In the genomic region with DNA sequence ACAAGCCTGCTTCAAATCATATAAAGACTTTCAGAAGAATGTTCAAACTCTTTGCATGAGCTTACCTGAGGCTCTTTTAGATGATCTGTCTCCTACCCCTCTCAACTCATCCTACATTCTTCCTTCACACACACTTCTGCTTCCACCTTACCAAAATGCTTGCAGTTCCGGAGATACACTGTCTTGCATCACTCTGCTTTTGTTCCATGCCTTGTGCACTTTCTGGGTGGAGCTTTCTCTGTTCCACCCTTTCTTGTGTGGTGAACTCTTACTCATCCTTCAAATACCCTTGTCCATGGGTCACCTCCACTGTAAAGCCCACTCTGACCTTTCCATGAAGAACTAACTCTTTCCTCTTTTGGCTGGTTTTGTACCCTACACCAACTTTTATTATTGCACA, we compare ENCODE assay signal across 22 cellular contexts. TPM values are rescaled to one million over a fixed set of nuclear protein-coding genes. Genes with fewer than 3 reads are reported as not detected.
DNase-seq lines count a peak whose midpoint lies in the region; ATAC-seq, FAIRE-seq and TF ChIP-seq lines count a peak whose summit lies in the region.
"Had no signal": no experiment of that assay in that cellular context is flagged by ENCODE, and none has a peak within 500 bp of the region (broad histone marks: within the 10 kb centered on the region; RNA-seq: fewer than 3 reads in every experiment).

No MANE protein-coding gene starts in this region.

- CTCF ChIA-PET in HepG2 (lab: Yijun Ruan, JAX; ENCODE audit: low intra/inter-chr PET ratio, low total read pairs) = no interaction called here
- CTCF ChIA-PET in PC-3 (lab: Charles Lee) = no interaction called here
- CTCF ChIA-PET in mammary epithelial cell (lab: Charles Lee; ENCODE audit: low non-redundant PET) = no interaction called here

- H3K27me3 ChIP-seq in HepG2 (ENCODE audit: control insufficient read depth in 1 of 2, insufficient read depth in 2 of 2, low read length in 2 of 2) (peaks cover 0 to 1% of the 10 kb centered on the region in 2 experiments; a peak in 1 of 5 replicates), right lobe of liver (no peaks in the 10 kb centered on the region), PC-3 (ENCODE audit: low read length) (no peaks in the 10 kb centered on the region), mammary epithelial cell (ENCODE audit: insufficient read depth, low read length) (no peaks in the 10 kb centered on the region)

- TF ChIP-seq POLR2A in HepG2 (IDR thresholded peaks at IDR 0.05; ENCODE audit: insufficient read depth in 1 of 2, low read depth in 2 of 2, low read length in 2 of 2) = no peak
- TF ChIP-seq POLR2A in right lobe of liver (IDR thresholded peaks at IDR 0.05) = no peak

- intact Hi-C loops in HepG2 (cut with micrococcal nuclease; ENCODE audit: unreplicated experiment) (no loop called here), right lobe of liver (cut with DNase I) (no loop called here), PC-3 (cut with micrococcal nuclease) (no loop called here), mammary epithelial cell (cut with micrococcal nuclease) (no loop called here)

- dilution Hi-C loops in mammary epithelial cell (cut with HindIII; ENCODE audit: low sequenced_read_pairs) = no loop called here

- H3K4me3 Mint-ChIP-seq in type B pancreatic cell = peak overlapping the region; percentile 38
- H3K4me3 Mint-ChIP-seq: CD4-positive, alpha-beta memory T cell; T-helper 1 cell treated with Interleukin-12 subunit alpha and Interleukin-12 subunit beta and Interleukin-4 antibody, amounts not matched to agents 30 μg/mL and 1 μg/mL, for 36 hours had no signal

- H3F3A ChIP-seq in PC-3 (ENCODE audit: low read length, unreplicated experiment) = peaks cover 5% of the 10 kb centered on the region

- no peak for TF ChIP-seq CTCF in HepG2 (CRISPR knock-in tag; IDR thresholded peaks at IDR 0.05)
- TF ChIP-seq CTCF in right lobe of liver (IDR thresholded peaks at IDR 0.05) = no peak
- TF ChIP-seq CTCF in PC-3 (conservative IDR thresholded peaks at IDR 0.05; ENCODE audit: low read depth, low read length) = no peak
- TF ChIP-seq CTCF in mammary epithelial cell (conservative IDR thresholded peaks at IDR 0.05 in 1 of 2, IDR thresholded peaks at IDR 0.05 in 1 of 2; ENCODE audit: extremely low read depth in 1 of 2, insufficient read depth in 1 of 2, low read depth in 1 of 2, low read length in 2 of 2) = no peak
- no peak for TF ChIP-seq CTCF in type B pancreatic cell (conservative IDR thresholded peaks at IDR 0.05)

- no peak for FAIRE-seq in HepG2 (lab: Jason Lieb, UNC)
- FAIRE-seq: A204.1, RCC 7860 had no signal

- 4% methylated on average over 1 of the region's 1 CpG for WGBS in HepG2 (ENCODE audit: low lambda C conversion rate)
- 67% methylated on average over 1 of the region's 1 CpG for WGBS in right lobe of liver (ENCODE audit: insufficient coverage, low coverage, low lambda C conversion rate, missing lambda C conversion rate)
- 83% methylated on average over 1 of the region's 1 CpG for WGBS in mammary epithelial cell (ENCODE audit: low coverage, missing lambda C conversion rate)

- peaks cover 7% of the 10 kb centered on the region for H3K4me1 Mint-ChIP-seq in type B pancreatic cell (ENCODE audit: unreplicated experiment)

- no peak for TF ChIP-seq RAD21 in HepG2 (CRISPR knock-in tag; IDR thresholded peaks at IDR 0.05)

- no peak for TF ChIP-seq EP300 in HepG2 (IDR thresholded peaks at IDR 0.05; ENCODE audit: low read depth in 2 of 2, low read length in 2 of 2)
- no peak for TF ChIP-seq EP300 in HepG2 (CRISPR knock-in tag; IDR thresholded peaks at IDR 0.05; ENCODE audit: borderline replicate concordance)

- in situ Hi-C loops in HepG2 (cut with HindIII; ENCODE audit: extremely low pct_ligation_motif_present, low pct_unique_long_range_greater_than_20kb) = no loop called here
- in situ Hi-C loops in mammary epithelial cell (cut with MboI; ENCODE audit: low sequenced_read_pairs in 2 of 2) = no loop called here

- H3K9me3 ChIP-seq in HepG2 (ENCODE audit: low read length) = no peaks in the 10 kb centered on the region
- H3K9me3 ChIP-seq in right lobe of liver = no peaks in the 10 kb centered on the region
- H3K9me3 ChIP-seq in PC-3 (ENCODE audit: low read length) = no peaks in the 10 kb centered on the region
- no peaks in the 10 kb centered on the region for H3K9me3 ChIP-seq in mammary epithelial cell (replicated peaks; ENCODE audit: insufficient read depth, low read length)

- no peak overlapping the region for H3K9ac ChIP-seq in HepG2 (ENCODE audit: insufficient read depth, low read depth, low read length)
- peak overlapping the region; percentile 23 for H3K9ac ChIP-seq in PC-3 (ENCODE audit: low read length)
- H3K9ac ChIP-seq in mammary epithelial cell (ENCODE audit: insufficient read depth, low read length) = no peak overlapping the region
- H3K9ac ChIP-seq: KMS-11 had no signal

- H3K27ac ChIP-seq in HepG2 (ENCODE audit: extremely low read length, insufficient read depth, low read length) (no peak overlapping the region), right lobe of liver (no peak overlapping the region), PC-3 (ENCODE audit: low read length) (peak overlapping the region; percentile 90), mammary epithelial cell (ENCODE audit: insufficient read depth, low read depth, low read length) (no peak overlapping the region)
- H3K27ac ChIP-seq: KMS-11 had no signal

- H3K9me2 ChIP-seq in PC-3 (replicated peaks; ENCODE audit: low read length) = no peaks in the 10 kb centered on the region

- H4K20me1 ChIP-seq in HepG2 (ENCODE audit: insufficient read depth, low read length) (no peaks in the 10 kb centered on the region), PC-3 (ENCODE audit: low read length) (no peaks in the 10 kb centered on the region), mammary epithelial cell (ENCODE audit: insufficient read depth, low read length) (no peaks in the 10 kb centered on the region)

- no peaks in the 10 kb centered on the region for H3K27me3 Mint-ChIP-seq in type B pancreatic cell

- ATAC-seq in HepG2 (no peak), right lobe of liver (no peak), PC-3 (peak; percentile 9; the same call in 1 of the 2 replicates), GM21526 (IDR thresholded peaks at IDR 0.05; ENCODE audit: low FRiP score, unreplicated experiment) (no peak), HG03457 (IDR thresholded peaks at IDR 0.05; ENCODE audit: unreplicated experiment) (no peak), GM21786 (IDR thresholded peaks at IDR 0.05; ENCODE audit: unreplicated experiment) (no peak)
- ATAC-seq: HCT116, SK-N-SH treated with all-trans-retinoic acid at 6 μM for 48 hours had no signal

- BruUV-seq in HepG2 (replicated peaks; lab: Mats Ljungman, UMichigan) (no TSS peak), PC-3 (replicated peaks; lab: Mats Ljungman, UMichigan) (no TSS peak), mammary epithelial cell (replicated peaks; lab: Mats Ljungman, UMichigan) (no TSS peak)

- no peaks in the 10 kb centered on the region for H3K36me3 Mint-ChIP-seq in type B pancreatic cell
- H3K36me3 Mint-ChIP-seq: CD4-positive, alpha-beta memory T cell had no signal

- H3K4me3 ChIP-seq in HepG2 (replicated peaks in 1 of 3; ENCODE audit: insufficient read depth in 1 of 3, low read depth in 2 of 3, low read length in 3 of 3) (no peak overlapping the region), right lobe of liver (no peak overlapping the region), PC-3 (ENCODE audit: low read length) (no peak overlapping the region), mammary epithelial cell (replicated peaks in 1 of 3; ENCODE audit: insufficient read depth in 1 of 3, low read depth in 2 of 3, low read length in 3 of 3) (no peak overlapping the region)

- no peak overlapping the region for H3K4me2 ChIP-seq in HepG2 (ENCODE audit: low read depth, low read length)
- 0 out of 2 replicates have a peak overlapping the region, but pooled peaks have one; percentile 11 for H3K4me2 ChIP-seq in PC-3 (ENCODE audit: low read length)
- H3K4me2 ChIP-seq in mammary epithelial cell (ENCODE audit: insufficient read depth, low read depth, low read length) = no peak overlapping the region
- H3K4me2 ChIP-seq: KMS-11 had no signal

- H3K36me3 ChIP-seq in HepG2 (replicated peaks in 1 of 2; ENCODE audit: control insufficient read depth in 1 of 2, insufficient read depth in 2 of 2, low read length in 2 of 2) (no peaks in the 10 kb centered on the region), right lobe of liver (no peaks in the 10 kb centered on the region), PC-3 (ENCODE audit: low read depth, low read length) (no peaks in the 10 kb centered on the region), mammary epithelial cell (ENCODE audit: insufficient read depth, low read length) (no peaks in the 10 kb centered on the region)

- H3K4me1 ChIP-seq in HepG2 (ENCODE audit: insufficient read depth, low read length) = peaks cover 9% of the 10 kb centered on the region; the same call in 1 of the 2 replicates
- H3K4me1 ChIP-seq in right lobe of liver = peaks cover 0 to 3% (median 0%) of the 10 kb centered on the region in 4 donors
- peaks cover 41% of the 10 kb centered on the region for H3K4me1 ChIP-seq in PC-3 (ENCODE audit: insufficient read depth, low read length)
- peaks cover 16% of the 10 kb centered on the region for H3K4me1 ChIP-seq in mammary epithelial cell (ENCODE audit: insufficient read depth, low read length)

- peak overlapping the region; percentile 74 for H3K27ac Mint-ChIP-seq in type B pancreatic cell
- H3K27ac Mint-ChIP-seq: CD4-positive, alpha-beta memory T cell; T-helper 1 cell treated with Interleukin-12 subunit alpha and Interleukin-12 subunit beta and Interleukin-4 antibody, amounts not matched to agents 30 μg/mL and 1 μg/mL, for 36 hours had no signal

- DNase-seq in HepG2 (ENCODE audit: low spot score) (no peak), right lobe of liver (no peak), PC-3 (peak; percentile 54), mammary epithelial cell (no peak), type B pancreatic cell (ENCODE audit: extremely low spot score, unreplicated experiment) (no peak)
- DNase-seq: CD4-positive, alpha-beta memory T cell; GF-D8; GOT3; NCI-H1105 treated with DMSO at 0.1 percent for 48 hours; NCI-H1694 treated with DMSO at 0.1 percent for 48 hours; NCI-H510A; NCI-H82; SHP77 had no signal

- no peaks in the 10 kb centered on the region for H3K79me2 ChIP-seq in HepG2 (ENCODE audit: insufficient read depth, low read length)
- no peaks in the 10 kb centered on the region for H3K79me2 ChIP-seq in PC-3 (ENCODE audit: low read length)
- H3K79me2 ChIP-seq in mammary epithelial cell (ENCODE audit: insufficient read depth, low read length) = no peaks in the 10 kb centered on the region

- H2AFZ ChIP-seq in HepG2 (ENCODE audit: low read length) (no peak overlapping the region), PC-3 (ENCODE audit: low read length) (no peak overlapping the region), mammary epithelial cell (ENCODE audit: low read depth, low read length) (peak overlapping the region; percentile 26)

- no peaks in the 10 kb centered on the region for H3K9me3 Mint-ChIP-seq in type B pancreatic cell
- H3K9me3 Mint-ChIP-seq: CD4-positive, alpha-beta memory T cell; T-helper 1 cell treated with Interleukin-12 subunit alpha and Interleukin-12 subunit beta and Interleukin-4 antibody, amounts not matched to agents 30 μg/mL and 1 μg/mL, for 36 hours had no signal

- POLR2A ChIA-PET in HepG2 (lab: Yijun Ruan, JAX) = no interaction called here
- POLR2A ChIA-PET in PC-3 (lab: Charles Lee; ENCODE audit: unreplicated experiment) = no interaction called here

RNA-seq across cellular contexts. Expression of gene MGST2, which starts 18.4 kb away (rescaled TPM):
- total RNA-seq in HepG2 (2016; rRNA removed; fragmentation: Illumina TruSeq; extraction: Trizol) (120 and 205 TPM in 2 replicates), right lobe of liver (100 to 1,000 TPM; 105 to 125 (median 114) TPM), PC-3 (2014; rRNA removed) (31.6 and 39.0 TPM in 2 replicates), mammary epithelial cell (10 to 100 TPM; 14.7 to 15.8 TPM), type B pancreatic cell (ENCODE audit: low replicate concordance) (43.2 and 63.3 TPM in 2 replicates)
- total RNA-seq in HepG2 (2016; cell fraction: cytosol; rRNA removed; fragmentation: Illumina TruSeq; extraction: Trizol; ENCODE audit: low read depth) = 66.9 and 76.7 TPM in 2 replicates
- total RNA-seq in HepG2 (2016; cell fraction: insoluble cytoplasmic fraction; rRNA removed; fragmentation: Illumina TruSeq; extraction: Trizol) = 124 and 205 TPM in 2 replicates
- total RNA-seq in HepG2 (2016; cell fraction: membrane; rRNA removed; fragmentation: Illumina TruSeq; extraction: Trizol) = 50.8 and 53.3 TPM in 2 replicates
- total RNA-seq in HepG2 (2016; cell fraction: nucleus; rRNA removed; fragmentation: Illumina TruSeq; extraction: Trizol) = 168 and 186 TPM in 2 replicates
- polyA plus RNA-seq in HepG2 (2011; rRNA removed) (312 and 416 TPM in 2 replicates), mammary epithelial cell (36.6 TPM)
- polyA plus RNA-seq in HepG2 (2011; cell fraction: cytosol; rRNA removed) = 312 and 476 TPM in 2 replicates
- 137 and 177 TPM in 2 replicates for polyA plus RNA-seq in HepG2 (2011; cell fraction: nucleus; rRNA removed)
- 293 and 426 TPM in 2 replicates for polyA plus RNA-seq in HepG2 (2012)
- polyA plus RNA-seq in HepG2 (2016; cell fraction: cytosol; fragmentation: Illumina TruSeq; extraction: Trizol; ENCODE audit: low read depth) = 57.8 and 59.6 TPM in 2 replicates
- polyA plus RNA-seq in HepG2 (2016; cell fraction: insoluble cytoplasmic fraction; fragmentation: Illumina TruSeq; extraction: Trizol; ENCODE audit: low read depth) = 132 and 154 TPM in 2 replicates
- polyA plus RNA-seq in HepG2 (2016; cell fraction: membrane; fragmentation: Illumina TruSeq; extraction: Trizol; ENCODE audit: low read depth) = 49.5 and 55.2 TPM in 2 replicates
- 282 and 318 TPM in 2 replicates for polyA plus RNA-seq in HepG2 (2016; cell fraction: nucleus; fragmentation: Illumina TruSeq; extraction: Trizol; ENCODE audit: insufficient read depth, low read depth)
- 18.4 and 54.7 TPM in 2 replicates for polyA minus RNA-seq in HepG2 (2011; rRNA and poly(A)+ RNA removed; ENCODE audit: low replicate concordance)
- 93.2 and 100 TPM in 2 replicates for polyA minus RNA-seq in HepG2 (2011; cell fraction: cytosol; rRNA and poly(A)+ RNA removed)
- polyA minus RNA-seq in HepG2 (2011; cell fraction: nucleus; rRNA and poly(A)+ RNA removed) = 263 and 286 TPM in 2 replicates
- 18.2 TPM for polyA minus RNA-seq in mammary epithelial cell
